ENCODE assay signal across 1 cellular context in the genomic region with DNA sequence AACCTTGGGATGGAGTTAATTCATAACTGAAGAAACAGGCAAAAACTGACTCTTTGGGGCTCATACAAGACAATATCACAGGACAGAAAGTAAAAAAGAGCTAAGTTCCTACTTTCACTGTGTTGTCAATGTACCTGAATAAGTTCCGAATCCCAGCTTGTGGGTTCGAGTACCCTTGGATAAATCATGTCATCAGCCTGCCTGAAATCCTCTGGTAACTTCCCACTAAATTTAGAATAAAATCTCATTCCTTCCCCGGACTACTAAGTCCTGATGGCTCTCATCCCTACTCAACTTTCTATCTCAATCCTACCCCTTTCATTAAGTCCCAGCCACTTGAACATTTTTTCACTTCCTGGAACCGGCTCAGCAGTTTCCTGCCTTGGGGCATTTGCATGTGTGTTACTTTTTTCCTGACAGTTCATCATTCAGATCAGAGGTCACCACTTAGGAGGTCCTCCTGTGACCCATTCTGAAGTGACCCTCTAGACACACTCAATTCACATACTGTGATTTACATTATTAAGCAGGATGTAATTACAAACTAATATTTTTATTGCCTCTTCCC.
TF ChIP-seq lines count a peak whose summit lies in the region.

No MANE protein-coding gene starts in this region.

TF ChIP-seq in SK-N-SH treated with all-trans-retinoic acid at 6 μM for 48 hours, 23 proteins besides CTCF, POLR2A, EP300 and RAD21 (continued from another document):
- no peak for TF ChIP-seq ZFP3 (CRISPR knock-in tag; IDR thresholded peaks at IDR 0.05)
